Comparison of ENCODE assay signal across 18 cellular contexts in the genomic region with DNA sequence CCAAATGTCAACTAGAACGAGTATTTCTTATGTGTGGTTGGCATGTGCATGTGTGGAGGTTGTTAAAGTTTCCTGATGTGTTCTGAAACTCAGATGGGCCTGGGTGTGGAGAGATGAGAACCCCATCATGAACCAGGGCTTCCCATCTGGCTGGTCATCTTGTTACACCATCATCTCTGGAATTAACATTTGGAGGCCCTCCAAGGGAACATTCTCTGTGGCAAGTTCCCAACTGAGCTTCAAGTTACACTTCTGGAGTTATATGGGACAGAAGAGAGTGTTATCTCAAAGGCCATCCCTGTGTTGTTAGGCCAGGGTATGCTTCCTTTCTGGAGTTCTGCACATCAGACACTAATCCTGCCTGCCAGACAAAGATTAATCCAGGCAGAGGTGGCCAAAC.
DNase-seq lines count a peak whose midpoint lies in the region; ATAC-seq lines count a peak whose summit lies in the region.
"Had no signal": no experiment of that assay in that cellular context is flagged by ENCODE, and none has a peak within 500 bp of the region (broad histone marks: within the 10 kb centered on the region; RNA-seq: fewer than 3 reads in every experiment).

No MANE protein-coding gene starts in this region.

- no peak overlapping the region for H3K4me3 ChIP-seq in skeletal muscle cell (ENCODE audit: low read depth, low read length)
- H3K4me3 ChIP-seq: cardiac muscle cell, neural progenitor cell had no signal

- no peak for ATAC-seq in HG03565 (IDR thresholded peaks at IDR 0.05; ENCODE audit: unreplicated experiment)
- ATAC-seq: activated CD4-positive, CD25-positive, alpha-beta regulatory T cell treated with anti-CD3 and anti-CD28 coated beads, Interleukin-2, amount 50 U/mL, for 24 hours had no signal

- DNase-seq in NCI-H82 (lab: John Stamatoyannopoulos, UW) (peak; percentile 26), NCI-H82 treated with DMSO at 0.1 percent for 48 hours (lab: John Stamatoyannopoulos, UW; ENCODE audit: unreplicated experiment) (no peak), M059J (ENCODE audit: low read depth) (peak; percentile 48), dedifferentiated amniotic fluid mesenchymal stem cell (ENCODE audit: extremely low spot score) (peak; percentile 72), skeletal muscle cell (ENCODE audit: low read depth) (peak; percentile 78), NOMO-1 (lab: John Stamatoyannopoulos, UW; ENCODE audit: unreplicated experiment in 2 of 2) (no peak)
- DNase-seq in stimulated activated naive CD4-positive, alpha-beta T cell treated with Interleukin-2 at 50 U/mL for 16 hours (lab: John Stamatoyannopoulos, UW) = no peak
- DNase-seq: activated naive CD4-positive, alpha-beta T cell; CD8-positive, alpha-beta memory T cell; effector CD8-positive, alpha-beta T cell; H9; NCI-H2107; NCI-H774; stimulated activated CD4-positive, alpha-beta T cell treated with anti-CD3 and anti-CD28 coated beads, Interleukin-4, amount 100 ng/mL, for 1 hour had no signal

Comparison
In these comparisons a context has a peak if more than half of its experiments do, and no peak if none do; other contexts are left out.
1. DNase-seq: peak in NCI-H82 (single experiment), M059J (single experiment), dedifferentiated amniotic fluid mesenchymal stem cell (single experiment) and skeletal muscle cell (single experiment); none in NCI-H82 treated with DMSO at 0.1 percent for 48 hours (single experiment), NOMO-1 (0 of 2) and stimulated activated naive CD4-positive, alpha-beta T cell treated with Interleukin-2 at 50 U/mL for 16 hours (single experiment).